Comparison of ENCODE assay signal across 10 cellular contexts in genomic region chr12:39372929-39373328, GRCh38.
A peak's percentile ranks its signal among the peaks of the same experiment; 100 is the strongest.
DNase-seq lines count a peak whose midpoint lies in the region; ATAC-seq and TF ChIP-seq lines count a peak whose summit lies in the region.
"Had no signal": no experiment of that assay in that cellular context is flagged by ENCODE, and none has a peak within 500 bp of the region (broad histone marks: within the 10 kb centered on the region; RNA-seq: fewer than 3 reads in every experiment).

No MANE protein-coding gene starts in this region.

- POLR2A ChIA-PET in GM10248 (lab: Yijun Ruan, JAX): no interaction called here

- no peaks in the 10 kb centered on the region for H3K36me3 Mint-ChIP-seq in effector memory CD8-positive, alpha-beta T cell (ENCODE audit: insufficient read depth)
- H3K36me3 Mint-ChIP-seq: IgD-negative memory B cell had no signal

- TF ChIP-seq CTCF in GM10248 (IDR thresholded peaks at IDR 0.05; ENCODE audit: control extremely low read depth, extremely low read depth, low read depth, missing control alignments) (no peak), uterus (IDR thresholded peaks at IDR 0.05) (no peak)

- H3K9me3 Mint-ChIP-seq in effector memory CD8-positive, alpha-beta T cell: peaks cover 0 to 3% of the 10 kb centered on the region in 2 donors
- H3K9me3 Mint-ChIP-seq: IgD-negative memory B cell, neural crest cell had no signal

- peak overlapping the region; percentile 11 to 61 for H3K4me3 Mint-ChIP-seq in effector memory CD8-positive, alpha-beta T cell
- H3K4me3 Mint-ChIP-seq: neural crest cell had no signal

- no peak overlapping the region for H3K9ac ChIP-seq in Karpas-422 (ENCODE audit: low read length)

- H3K4me3 ChIP-seq in Karpas-422 (ENCODE audit: low read length): no peak overlapping the region
- H3K4me3 ChIP-seq in uterus: no peak overlapping the region

- intact Hi-C loops in Right ventricle myocardium inferior (cut with DNase I) (no loop called here), uterus (cut with DNase I; ENCODE audit: low total_unique reads) (no loop called here)

- H3K4me1 ChIP-seq in Karpas-422 (ENCODE audit: low read length) (peaks cover 8% of the 10 kb centered on the region), uterus (no peaks in the 10 kb centered on the region)

- H3K36me3 ChIP-seq in Karpas-422 (ENCODE audit: insufficient read depth, low read length) (no peaks in the 10 kb centered on the region), uterus (no peaks in the 10 kb centered on the region)

- no peaks in the 10 kb centered on the region for H4K20me1 ChIP-seq in Karpas-422 (ENCODE audit: insufficient read depth, low read depth, low read length)

- H3K79me2 ChIP-seq in Karpas-422 (ENCODE audit: low read length): no peaks in the 10 kb centered on the region

- H3K27ac ChIP-seq in Karpas-422 (ENCODE audit: low read length) (no peak overlapping the region), uterus (no peak overlapping the region)

- no peak for DNase-seq in Karpas-422
- peak; percentile 8 to 25 (median 11) for DNase-seq in effector memory CD8-positive, alpha-beta T cell
- DNase-seq in GM10248 (ENCODE audit: extremely low spot score): no peak
- no peak for DNase-seq in dedifferentiated amniotic fluid mesenchymal stem cell (ENCODE audit: extremely low spot score)
- DNase-seq in Right ventricle myocardium inferior (ENCODE audit: missing footprints): no peak
- no peak for DNase-seq in uterus

- TF ChIP-seq POLR2A in uterus (IDR thresholded peaks at IDR 0.05): no peak

- H3K27me3 ChIP-seq in Karpas-422 (ENCODE audit: low read length): no peaks in the 10 kb centered on the region
- no peaks in the 10 kb centered on the region for H3K27me3 ChIP-seq in uterus

- CTCF ChIA-PET in GM10248 (lab: Yijun Ruan, JAX): interaction anchor here (0.9 to 3.3 kb wide), 6 partner anchors 10 to 54 kb away, joined by 3 to 19 read pairs (median 3); no protein-coding TSS in a partner anchor

- no peaks in the 10 kb centered on the region for H3K27me3 Mint-ChIP-seq in effector memory CD8-positive, alpha-beta T cell
- H3K27me3 Mint-ChIP-seq: IgD-negative memory B cell had no signal

- peak overlapping the region; percentile 80 to 89 for H3K27ac Mint-ChIP-seq in effector memory CD8-positive, alpha-beta T cell
- H3K27ac Mint-ChIP-seq: IgD-negative memory B cell had no signal

- H3K9me2 ChIP-seq in Karpas-422 (replicated peaks; ENCODE audit: insufficient read depth, low read length): no peaks in the 10 kb centered on the region

- H3K4me1 Mint-ChIP-seq in effector memory CD8-positive, alpha-beta T cell (ENCODE audit: low read depth in 2 of 2): peaks cover 21 to 51% of the 10 kb centered on the region in 2 donors

- H2AFZ ChIP-seq in Karpas-422 (ENCODE audit: low read length): no peak overlapping the region

- peak overlapping the region; percentile 37 for H3K4me2 ChIP-seq in Karpas-422 (ENCODE audit: low read depth, low read length, poor library complexity, severe bottlenecking)

- ATAC-seq in GM18861 (IDR thresholded peaks at IDR 0.05; ENCODE audit: unreplicated experiment): peak; percentile 89
- ATAC-seq in GM21825 (IDR thresholded peaks at IDR 0.05; ENCODE audit: unreplicated experiment): peak; percentile 86
- peak; percentile 98 for ATAC-seq in effector memory CD8-positive, alpha-beta T cell (replicated peaks)
- ATAC-seq in Right ventricle myocardium inferior: no peak

- H3K9me3 ChIP-seq in Karpas-422 (ENCODE audit: low read length) (no peaks in the 10 kb centered on the region), uterus (no peaks in the 10 kb centered on the region)

Comparison
In these comparisons a context has a peak if more than half of its experiments do, and no peak if none do; other contexts are left out.
1. DNase-seq: peak in effector memory CD8-positive, alpha-beta T cell (3 of 3); none in Karpas-422 (single experiment), GM10248 (single experiment), dedifferentiated amniotic fluid mesenchymal stem cell (single experiment), Right ventricle myocardium inferior (single experiment) and uterus (0 of 2).